ENCODE assay signal across 1 cellular context in genomic region chr1:41109316-41110263, GRCh38.
A peak's percentile ranks its signal among the peaks of the same experiment; 100 is the strongest.
TF ChIP-seq lines count a peak whose summit lies in the region.

No MANE protein-coding gene starts in this region.

TF ChIP-seq in K562, 482 proteins besides CTCF, POLR2A, EP300 and RAD21 (continued from another document and continues in another):
- TF ChIP-seq CHD7 (IDR thresholded peaks at IDR 0.05; ENCODE audit: low read depth, low read length) (no peak), FOXP1 (CRISPR knock-in tag; IDR thresholded peaks at IDR 0.05) (no peak), SRSF3 (IDR thresholded peaks at IDR 0.05; ENCODE audit: insufficient read depth, low read length) (no peak), CC2D1A (IDR thresholded peaks at IDR 0.05) (no peak), SMC3 (conservative IDR thresholded peaks at IDR 0.05; ENCODE audit: insufficient read depth, low read depth, low read length) (no peak), HNRNPH1 (optimal IDR thresholded peaks at IDR 0.05; ENCODE audit: low read depth, low read length) (no peak), POLR3A (IDR thresholded peaks at IDR 0.05; ENCODE audit: borderline replicate concordance, extremely low read depth, insufficient read depth, insufficient read length) (no peak), SMAD2 (IDR thresholded peaks at IDR 0.05; ENCODE audit: low read depth, low read length) (no peak), DEAF1 (CRISPR knock-in tag; IDR thresholded peaks at IDR 0.05) (no peak), CSDE1 (IDR thresholded peaks at IDR 0.05) (no peak), ATF6 (CRISPR knock-in tag; IDR thresholded peaks at IDR 0.05) (no peak), MAFG (tag; conservative IDR thresholded peaks at IDR 0.05) (peak; percentile 47; the same call in 1 of the 2 replicates), MEF2D (tag; conservative IDR thresholded peaks at IDR 0.05; ENCODE audit: low read depth) (no peak), SIX5 (IDR thresholded peaks at IDR 0.05; ENCODE audit: borderline replicate concordance in 1 of 2, insufficient read depth in 1 of 2, low read depth in 1 of 2, low read length in 2 of 2) (no peak), ZNF436 (CRISPR knock-in tag; IDR thresholded peaks at IDR 0.05) (no peak), NFYB (IDR thresholded peaks at IDR 0.05; ENCODE audit: extremely low read depth, insufficient read length) (no peak), ZNF655 (CRISPR knock-in tag; IDR thresholded peaks at IDR 0.05) (no peak), ZFP1 (CRISPR knock-in tag; IDR thresholded peaks at IDR 0.05) (no peak), ZNF668 (CRISPR knock-in tag; IDR thresholded peaks at IDR 0.05) (no peak), DACH1 (IDR thresholded peaks at IDR 0.05; ENCODE audit: partially characterized antibody) (no peak)
- TF ChIP-seq, protein P1, sequence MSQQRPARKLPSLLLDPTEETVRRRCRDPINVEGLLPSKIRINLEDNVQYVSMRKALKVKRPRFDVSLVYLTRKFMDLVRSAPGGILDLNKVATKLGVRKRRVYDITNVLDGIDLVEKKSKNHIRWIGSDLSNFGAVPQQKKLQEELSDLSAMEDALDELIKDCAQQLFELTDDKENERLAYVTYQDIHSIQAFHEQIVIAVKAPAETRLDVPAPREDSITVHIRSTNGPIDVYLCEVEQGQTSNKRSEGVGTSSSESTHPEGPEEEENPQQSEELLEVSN (IDR thresholded peaks at IDR 0.05; ENCODE audit: borderline replicate concordance in 1 of 2, extremely low read depth in 1 of 2, insufficient read depth in 1 of 2, insufficient read length in 1 of 2, low read depth in 1 of 2, low read length in 1 of 2, poor library complexity in 1 of 2, severe bottlenecking in 1 of 2), result no peak
- TF ChIP-seq, protein P2, sequence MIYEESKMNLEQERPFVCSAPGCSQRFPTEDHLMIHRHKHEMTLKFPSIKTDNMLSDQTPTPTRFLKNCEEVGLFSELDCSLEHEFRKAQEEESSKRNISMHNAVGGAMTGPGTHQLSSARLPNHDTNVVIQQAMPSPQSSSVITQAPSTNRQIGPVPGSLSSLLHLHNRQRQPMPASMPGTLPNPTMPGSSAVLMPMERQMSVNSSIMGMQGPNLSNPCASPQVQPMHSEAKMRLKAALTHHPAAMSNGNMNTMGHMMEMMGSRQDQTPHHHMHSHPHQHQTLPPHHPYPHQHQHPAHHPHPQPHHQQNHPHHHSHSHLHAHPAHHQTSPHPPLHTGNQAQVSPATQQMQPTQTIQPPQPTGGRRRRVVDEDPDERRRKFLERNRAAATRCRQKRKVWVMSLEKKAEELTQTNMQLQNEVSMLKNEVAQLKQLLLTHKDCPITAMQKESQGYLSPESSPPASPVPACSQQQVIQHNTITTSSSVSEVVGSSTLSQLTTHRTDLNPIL (CRISPR knock-in tag; IDR thresholded peaks at IDR 0.05), result no peak
- TF ChIP-seq, protein P3, sequence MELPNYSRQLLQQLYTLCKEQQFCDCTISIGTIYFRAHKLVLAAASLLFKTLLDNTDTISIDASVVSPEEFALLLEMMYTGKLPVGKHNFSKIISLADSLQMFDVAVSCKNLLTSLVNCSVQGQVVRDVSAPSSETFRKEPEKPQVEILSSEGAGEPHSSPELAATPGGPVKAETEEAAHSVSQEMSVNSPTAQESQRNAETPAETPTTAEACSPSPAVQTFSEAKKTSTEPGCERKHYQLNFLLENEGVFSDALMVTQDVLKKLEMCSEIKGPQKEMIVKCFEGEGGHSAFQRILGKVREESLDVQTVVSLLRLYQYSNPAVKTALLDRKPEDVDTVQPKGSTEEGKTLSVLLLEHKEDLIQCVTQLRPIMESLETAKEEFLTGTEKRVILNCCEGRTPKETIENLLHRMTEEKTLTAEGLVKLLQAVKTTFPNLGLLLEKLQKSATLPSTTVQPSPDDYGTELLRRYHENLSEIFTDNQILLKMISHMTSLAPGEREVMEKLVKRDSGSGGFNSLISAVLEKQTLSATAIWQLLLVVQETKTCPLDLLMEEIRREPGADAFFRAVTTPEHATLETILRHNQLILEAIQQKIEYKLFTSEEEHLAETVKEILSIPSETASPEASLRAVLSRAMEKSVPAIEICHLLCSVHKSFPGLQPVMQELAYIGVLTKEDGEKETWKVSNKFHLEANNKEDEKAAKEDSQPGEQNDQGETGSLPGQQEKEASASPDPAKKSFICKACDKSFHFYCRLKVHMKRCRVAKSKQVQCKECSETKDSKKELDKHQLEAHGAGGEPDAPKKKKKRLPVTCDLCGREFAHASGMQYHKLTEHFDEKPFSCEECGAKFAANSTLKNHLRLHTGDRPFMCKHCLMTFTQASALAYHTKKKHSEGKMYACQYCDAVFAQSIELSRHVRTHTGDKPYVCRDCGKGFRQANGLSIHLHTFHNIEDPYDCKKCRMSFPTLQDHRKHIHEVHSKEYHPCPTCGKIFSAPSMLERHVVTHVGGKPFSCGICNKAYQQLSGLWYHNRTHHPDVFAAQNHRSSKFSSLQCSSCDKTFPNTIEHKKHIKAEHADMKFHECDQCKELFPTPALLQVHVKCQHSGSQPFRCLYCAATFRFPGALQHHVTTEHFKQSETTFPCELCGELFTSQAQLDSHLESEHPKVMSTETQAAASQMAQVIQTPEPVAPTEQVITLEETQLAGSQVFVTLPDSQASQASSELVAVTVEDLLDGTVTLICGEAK (IDR thresholded peaks at IDR 0.05), result no peak
- TF ChIP-seq, protein P3 (CRISPR knock-in tag; IDR thresholded peaks at IDR 0.05), result no peak
